ENCODE assay signal across 21 cellular contexts in genomic region chr1:23381233-23381885, GRCh38. TPM values are rescaled to one million over a fixed set of nuclear protein-coding genes. Genes with fewer than 3 reads are reported as not detected.
DNase-seq lines count a peak whose midpoint lies in the region; ATAC-seq and TF ChIP-seq lines count a peak whose summit lies in the region.
"Had no signal": no experiment of that assay in that cellular context is flagged by ENCODE, and none has a peak within 500 bp of the region (broad histone marks: within the 10 kb centered on the region; RNA-seq: fewer than 3 reads in every experiment).

No MANE protein-coding gene starts in this region.

- no peak for TF ChIP-seq POLR2A in breast epithelium (IDR thresholded peaks at IDR 0.05)

- peak overlapping the region; percentile 74 for H3K27ac Mint-ChIP-seq in type B pancreatic cell
- H3K27ac Mint-ChIP-seq: CD14-positive monocyte, GM23338, H9 had no signal

- H3K9me3 ChIP-seq in cardiac muscle cell (ENCODE audit: low read depth) (no peaks in the 10 kb centered on the region), heart right ventricle (no peaks in the 10 kb centered on the region), breast epithelium (no peaks in the 10 kb centered on the region)
- H3K9me3 ChIP-seq: BE2C, SK-N-SH had no signal

- TF ChIP-seq CTCF in cardiac muscle cell (IDR thresholded peaks at IDR 0.05; ENCODE audit: low read depth, low read length) (no peak), heart right ventricle (IDR thresholded peaks at IDR 0.05) (no peak), breast epithelium (IDR thresholded peaks at IDR 0.05) (no peak), type B pancreatic cell (conservative IDR thresholded peaks at IDR 0.05) (no peak)

- intact Hi-C loops in heart right ventricle (cut with DNase I) (no loop called here), breast epithelium (cut with DNase I; ENCODE audit: low total_unique reads) (no loop called here)

- DNase-seq in NOMO-1 treated with DMSO at 0.1 percent for 48 hours (lab: John Stamatoyannopoulos, UW; ENCODE audit: unreplicated experiment): peak; percentile 70
- no peak for DNase-seq in NOMO-1 treated with dmso at 0.1 percent for 144 hours (lab: John Stamatoyannopoulos, UW; ENCODE audit: unreplicated experiment)
- no peak for DNase-seq in cardiac muscle cell (ENCODE audit: low read depth in 1 of 2, low spot score in 1 of 2)
- DNase-seq in heart right ventricle: no peak
- DNase-seq in breast epithelium (ENCODE audit: low spot score in 2 of 2): no peak
- no peak for DNase-seq in type B pancreatic cell (ENCODE audit: extremely low spot score, unreplicated experiment)
- DNase-seq in OCI-M1 (lab: John Stamatoyannopoulos, UW): no peak
- no peak for DNase-seq in KG1 (lab: John Stamatoyannopoulos, UW)
- DNase-seq: 8988T, ACHN, BE2C, H9, NCI-H1105 treated with DMSO at 0.1 percent for 48 hours, NCI-H146, NCI-H2029, NCI-H526 treated with DMSO at 0.1 percent for 48 hours, PC-3, SK-N-SH had no signal

- WGBS in heart right ventricle, 2 donors: 93 to 96% methylated on average over 5 of the region's 5 CpGs

- H3K27ac ChIP-seq in cardiac muscle cell: peak overlapping the region; percentile 34
- no peak overlapping the region for H3K27ac ChIP-seq in heart right ventricle
- peak overlapping the region; percentile 13 to 30 for H3K27ac ChIP-seq in breast epithelium

- peaks cover 2% of the 10 kb centered on the region for H3K27me3 ChIP-seq in cardiac muscle cell
- no peaks in the 10 kb centered on the region for H3K27me3 ChIP-seq in heart right ventricle
- H3K27me3 ChIP-seq in breast epithelium: no peaks in the 10 kb centered on the region
- H3K27me3 ChIP-seq: BE2C had no signal

- no peaks in the 10 kb centered on the region for H3K9me3 Mint-ChIP-seq in type B pancreatic cell
- H3K9me3 Mint-ChIP-seq: GM23338, H9 had no signal

- no peak for ATAC-seq in heart right ventricle
- ATAC-seq: GM23338, HepG2, PC-3 had no signal

- H3K36me3 Mint-ChIP-seq in type B pancreatic cell: peaks cover 10% of the 10 kb centered on the region
- H3K36me3 Mint-ChIP-seq: CD14-positive monocyte had no signal

- H3K4me1 ChIP-seq in cardiac muscle cell (ENCODE audit: low read depth) (no peaks in the 10 kb centered on the region), heart right ventricle (peaks cover 8 to 51% (median 27%) of the 10 kb centered on the region in 9 donors), breast epithelium (peaks cover 0 to 11% of the 10 kb centered on the region in 2 donors)
- H3K4me1 ChIP-seq: BE2C had no signal

- no peak overlapping the region for H3K4me3 Mint-ChIP-seq in type B pancreatic cell
- H3K4me3 Mint-ChIP-seq: CD14-positive monocyte, GM23338, H9 had no signal

- H3K27me3 Mint-ChIP-seq in type B pancreatic cell: no peaks in the 10 kb centered on the region

- H3K4me3 ChIP-seq in cardiac muscle cell (no peak overlapping the region), heart right ventricle (no peak overlapping the region), breast epithelium (no peak overlapping the region)
- H3K4me3 ChIP-seq: GM23338 had no signal

- H3K36me3 ChIP-seq in cardiac muscle cell: peaks cover 18% of the 10 kb centered on the region
- peaks cover 0 to 28% (median 0%) of the 10 kb centered on the region in 9 donors for H3K36me3 ChIP-seq in heart right ventricle
- no peaks in the 10 kb centered on the region for H3K36me3 ChIP-seq in breast epithelium
- H3K36me3 ChIP-seq: BE2C had no signal

- peaks cover 28% of the 10 kb centered on the region for H3K4me1 Mint-ChIP-seq in type B pancreatic cell (ENCODE audit: unreplicated experiment)
- H3K4me1 Mint-ChIP-seq: GM23338, H9 had no signal

RNA-seq across cellular contexts. Expression of gene ZNF436, which starts 11.7 kb away (rescaled TPM):
- total RNA-seq in cardiac muscle cell (46.3 and 52.1 TPM in 2 replicates), heart right ventricle (10 to 100 TPM in 9 of 10 donors, 1 to 10 TPM in 1; 9.4 to 25.5 (median 16.3) TPM), breast epithelium (10 to 100 TPM; 19.5 to 36.6 (median 23.9) TPM), type B pancreatic cell (ENCODE audit: low replicate concordance) (15.5 and 24.8 TPM in 2 replicates)
- polyA plus RNA-seq in cardiac muscle cell (25.3 and 32.2 TPM in 2 replicates), heart right ventricle (1 to 10 TPM; 3.3 to 4.2 TPM)

RNA-seq across cellular contexts. Expression of gene HNRNPR, which starts 37.3 kb away (rescaled TPM):
- total RNA-seq in cardiac muscle cell (122 and 142 TPM in 2 replicates), heart right ventricle (10 to 100 TPM; 56.7 to 72.7 (median 66.4) TPM), breast epithelium (100 to 1,000 TPM in 2 of 3 donors, 10 to 100 TPM in 1; 56.6 to 114 (median 109) TPM), type B pancreatic cell (ENCODE audit: low replicate concordance) (142 and 210 TPM in 2 replicates)
- polyA plus RNA-seq in cardiac muscle cell (149 and 154 TPM in 2 replicates), heart right ventricle (10 to 100 TPM; 44.6 to 60.3 TPM)

RNA-seq across cellular contexts. Expression of gene TCEA3, which starts 43.2 kb away (rescaled TPM):
- total RNA-seq in cardiac muscle cell (150 and 203 TPM in 2 replicates), heart right ventricle (10 to 100 TPM; 56.7 to 93.0 (median 71.8) TPM), breast epithelium (10 to 100 TPM in 2 of 3 donors, 1 to 10 TPM in 1; 8.5 to 38.0 (median 31.2) TPM), type B pancreatic cell (ENCODE audit: low replicate concordance) (8.8 and 9.2 TPM in 2 replicates)
- polyA plus RNA-seq in cardiac muscle cell (174 and 198 TPM in 2 replicates), heart right ventricle (10 to 100 TPM; 25.1 to 51.4 TPM)
- total RNA-seq: GM23338 had no signal
- polyA plus RNA-seq: GM23338 had no signal

Comparison
In these comparisons a context has a peak if more than half of its experiments do, and no peak if none do; other contexts are left out.
1. H3K27ac ChIP-seq: peak in cardiac muscle cell (single experiment) and breast epithelium (2 of 2); none in heart right ventricle (0 of 10).